Comparison of ENCODE assay signal across 25 cellular contexts in the genomic region with DNA sequence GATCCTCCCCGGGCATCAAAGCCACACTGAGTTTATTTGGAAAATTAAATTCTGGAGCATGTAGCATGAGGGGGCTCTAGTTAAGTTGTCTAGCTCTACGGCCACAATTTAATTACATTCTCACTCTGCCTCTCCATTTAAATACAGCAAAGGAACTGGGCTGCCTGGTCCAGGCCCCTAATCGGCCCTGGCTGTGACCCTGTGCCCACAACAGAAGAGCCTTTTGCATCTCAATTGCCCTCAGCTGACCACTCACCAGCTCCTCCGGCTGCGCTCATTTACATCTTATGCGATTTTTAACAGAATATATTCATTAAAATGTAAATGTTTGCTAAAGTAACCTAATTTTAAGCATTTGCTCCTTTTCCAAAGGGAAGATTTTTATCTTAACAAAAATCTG.
"Had no signal": no experiment of that assay in that cellular context is flagged by ENCODE, and none has a peak within 500 bp of the region (broad histone marks: within the 10 kb centered on the region; RNA-seq: fewer than 3 reads in every experiment).

No MANE protein-coding gene starts in this region.

- H3K9ac ChIP-seq: neural progenitor cell had no signal

- H3K36me3 ChIP-seq: adrenal gland, esophagus muscularis mucosa, left ventricle myocardium inferior, neural progenitor cell, transverse colon had no signal

- H3K27ac Mint-ChIP-seq: activated naive CD4-positive, alpha-beta T cell treated with anti-CD3 and anti-CD28 coated beads for 36 hours; activated naive CD8-positive, alpha-beta T cell treated with anti-CD3 and anti-CD28 coated beads for 36 hours; natural killer cell; neural progenitor cell had no signal

- H3K4me1 ChIP-seq: adrenal gland, body of pancreas, esophagus muscularis mucosa, left ventricle myocardium inferior, testis, transverse colon had no signal

- H3K9me3 Mint-ChIP-seq: activated naive CD4-positive, alpha-beta T cell treated with anti-CD3 and anti-CD28 coated beads for 36 hours; activated naive CD8-positive, alpha-beta T cell treated with anti-CD3 and anti-CD28 coated beads for 36 hours; natural killer cell; neural progenitor cell had no signal

- H3K4me3 ChIP-seq: adrenal gland, body of pancreas, esophagus muscularis mucosa, left ventricle myocardium inferior, lung, neural progenitor cell, testis, transverse colon had no signal

- H3K36me3 Mint-ChIP-seq: activated naive CD8-positive, alpha-beta T cell treated with anti-CD3 and anti-CD28 coated beads for 36 hours; natural killer cell; neural progenitor cell had no signal

- H3K27ac ChIP-seq: adrenal gland, body of pancreas, esophagus muscularis mucosa, left ventricle myocardium inferior, neural progenitor cell, testis, transverse colon, VCaP had no signal

- H3K9me3 ChIP-seq: adrenal gland, body of pancreas, esophagus muscularis mucosa, left ventricle myocardium inferior, testis, transverse colon had no signal

- DNase-seq: activated CD4-positive, alpha-beta T cell treated with anti-CD3 and anti-CD28 coated beads for 48 hours; activated CD4-positive, alpha-beta T cell treated with anti-CD3 and anti-CD28 coated beads, Interleukin-2, amount 50 U/mL, for 48 hours; activated CD8-positive, alpha-beta memory T cell treated with anti-CD3 and anti-CD28 coated beads for 24 hours; activated effector memory CD4-positive, alpha-beta T cell treated with anti-CD3 and anti-CD28 coated beads, Interleukin-2, amount 50 U/mL, for 16 hours; activated naive CD4-positive, alpha-beta T cell treated with anti-CD3 and anti-CD28 coated beads for 36 hours; activated naive CD8-positive, alpha-beta T cell treated with anti-CD3 and anti-CD28 coated beads for 36 hours; adrenal gland; body of pancreas; dermis blood vessel endothelial cell; effector CD4-positive, alpha-beta T cell; foreskin melanocyte; left ventricle myocardium inferior; mesendoderm; natural killer cell; right cardiac atrium; stimulated activated CD4-positive, alpha-beta T cell treated with anti-CD3 and anti-CD28 coated beads, Interleukin-2, amount 100 ng/mL, for 48 hours; stimulated activated naive CD8-positive, alpha-beta T cell treated with anti-CD3 and anti-CD28 coated beads, Interleukin-15, Interleukin-2, amounts not matched to agents 100 U/mL and 50 U/mL, for 24 hours; T-helper 9 cell; testis; transverse colon had no signal

- H3K4me1 Mint-ChIP-seq: activated naive CD8-positive, alpha-beta T cell treated with anti-CD3 and anti-CD28 coated beads for 36 hours had no signal

- ATAC-seq: activated CD4-positive, CD25-positive, alpha-beta regulatory T cell treated with anti-CD3 and anti-CD28 coated beads, Interleukin-2, amount 50 U/mL, for 24 hours; body of pancreas; natural killer cell; right cardiac atrium; stimulated activated naive CD8-positive, alpha-beta T cell treated with anti-CD3 and anti-CD28 coated beads, Interleukin-15, Interleukin-2, amounts not matched to agents 100 U/mL and 50 U/mL, for 24 hours had no signal

- H3K27me3 ChIP-seq: adrenal gland, body of pancreas, neural progenitor cell, testis had no signal

- H3K4me3 Mint-ChIP-seq: activated naive CD4-positive, alpha-beta T cell treated with anti-CD3 and anti-CD28 coated beads for 36 hours; activated naive CD8-positive, alpha-beta T cell treated with anti-CD3 and anti-CD28 coated beads for 36 hours; natural killer cell; neural progenitor cell had no signal
